Comparison of ENCODE assay signal across 25 cellular contexts in the genomic region with DNA sequence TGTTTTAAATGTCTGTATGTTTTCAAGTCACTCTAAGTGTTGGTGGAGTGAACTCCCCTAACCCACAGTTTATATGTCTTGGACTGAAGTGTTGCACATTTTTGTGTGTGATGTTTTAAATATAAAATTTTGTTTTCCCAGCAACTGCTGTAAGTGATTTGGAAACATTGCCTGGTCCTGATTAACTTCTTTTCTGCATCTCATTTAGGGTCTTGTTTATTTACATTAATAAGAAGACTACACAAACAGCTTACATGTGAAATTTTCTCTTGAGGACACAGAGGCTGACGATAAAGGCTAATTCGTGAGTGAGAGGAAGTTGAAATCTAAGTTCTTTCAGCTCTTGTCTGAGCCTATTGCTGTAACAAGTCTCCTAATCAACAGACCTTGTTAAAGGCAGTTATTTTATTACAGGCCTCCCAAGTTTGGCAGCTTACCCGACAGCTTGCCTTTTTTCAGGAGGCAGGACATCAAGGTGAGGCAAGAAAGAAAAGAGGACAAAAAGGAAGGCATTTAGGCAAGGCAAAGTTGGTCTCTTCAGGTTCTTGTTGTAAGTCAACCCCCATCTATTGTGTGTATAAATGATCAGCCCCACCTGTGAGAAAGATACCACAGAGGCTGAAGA.
"Had no signal": no experiment of that assay in that cellular context is flagged by ENCODE, and none has a peak within 500 bp of the region (broad histone marks: within the 10 kb centered on the region; RNA-seq: fewer than 3 reads in every experiment).

No MANE protein-coding gene starts in this region.

- H3K4me1 Mint-ChIP-seq: activated B cell treated with CpG ODN at 0.5 μM for 24 hours; immature natural killer cell; stimulated activated naive B cell treated with anti-CD40 and anti-IgM and Interleukin-4, amounts not matched to agents 10 μg/mL and 1 μg/mL and 100 μg/mL, for 72 hours had no signal

- DNase-seq: activated B cell treated with CpG ODN at 0.5 μM for 24 hours; activated CD4-positive, alpha-beta T cell treated with anti-CD3 and anti-CD28 coated beads, Interleukin-2, amount 50 U/mL, for 1 hour; activated CD8-positive, alpha-beta T cell treated with anti-CD3 and anti-CD28 coated beads for 36 hours; activated naive CD4-positive, alpha-beta T cell; activated T-cell treated with anti-CD3 and anti-CD28 coated beads, Interleukin-2, amount 50 U/mL, for 48 hours; adrenal gland; aorta; body of pancreas; cortex of kidney; effector memory CD8-positive, alpha-beta T cell; hypothalamus; immature natural killer cell; kidney; left colon; nephron progenitor cell; stimulated activated CD4-positive, alpha-beta T cell treated with anti-CD3 and anti-CD28 coated beads, Interleukin-2, amount 100 ng/mL, for 24 hours; stimulated activated naive B cell treated with anti-CD40 and anti-IgM and Interleukin-4, amounts not matched to agents 10 μg/mL and 1 μg/mL and 100 μg/mL, for 72 hours; stomach; T-helper 1 cell; tibial artery; upper lobe of right lung had no signal

- H3K27ac Mint-ChIP-seq: activated B cell treated with CpG ODN at 0.5 μM for 24 hours; activated CD8-positive, alpha-beta T cell treated with anti-CD3 and anti-CD28 coated beads for 36 hours; activated naive CD8-positive, alpha-beta T cell; effector memory CD8-positive, alpha-beta T cell; immature natural killer cell; stimulated activated naive B cell treated with anti-CD40 and anti-IgM and Interleukin-4, amounts not matched to agents 10 μg/mL and 1 μg/mL and 100 μg/mL, for 72 hours; T-helper 2 cell treated with Interferon-gamma antibody and Interleukin-4, amounts not matched to agents 5 μg/mL and 100 μg/mL, for 36 hours had no signal

- ATAC-seq: activated CD8-positive, alpha-beta T cell treated with anti-CD3 and anti-CD28 coated beads for 36 hours; body of pancreas; effector memory CD8-positive, alpha-beta T cell; gastroesophageal sphincter; left colon; sciatic nerve; stimulated activated naive B cell treated with anti-CD40 and anti-IgM and Interleukin-4, amounts not matched to agents 10 μg/mL and 1 μg/mL and 100 μg/mL, for 72 hours; upper lobe of right lung had no signal

- H3K36me3 Mint-ChIP-seq: activated naive CD8-positive, alpha-beta T cell; immature natural killer cell; stimulated activated naive B cell treated with anti-CD40 and anti-IgM and Interleukin-4, amounts not matched to agents 10 μg/mL and 1 μg/mL and 100 μg/mL, for 72 hours had no signal

- H3K4me3 Mint-ChIP-seq: activated B cell treated with CpG ODN at 0.5 μM for 24 hours; activated CD8-positive, alpha-beta T cell treated with anti-CD3 and anti-CD28 coated beads for 36 hours; activated naive CD8-positive, alpha-beta T cell; effector memory CD8-positive, alpha-beta T cell; immature natural killer cell; nephron progenitor cell; stimulated activated naive B cell treated with anti-CD40 and anti-IgM and Interleukin-4, amounts not matched to agents 10 μg/mL and 1 μg/mL and 100 μg/mL, for 72 hours; T-helper 2 cell treated with Interferon-gamma antibody and Interleukin-4, amounts not matched to agents 5 μg/mL and 100 μg/mL, for 36 hours had no signal

- H3K9me3 Mint-ChIP-seq: activated B cell treated with CpG ODN at 0.5 μM for 24 hours; activated CD8-positive, alpha-beta T cell treated with anti-CD3 and anti-CD28 coated beads for 36 hours; effector memory CD8-positive, alpha-beta T cell; T-helper 2 cell treated with Interferon-gamma antibody and Interleukin-4, amounts not matched to agents 5 μg/mL and 100 μg/mL, for 36 hours had no signal
